8 cellular contexts compared by ENCODE assay signal in the genomic region with DNA sequence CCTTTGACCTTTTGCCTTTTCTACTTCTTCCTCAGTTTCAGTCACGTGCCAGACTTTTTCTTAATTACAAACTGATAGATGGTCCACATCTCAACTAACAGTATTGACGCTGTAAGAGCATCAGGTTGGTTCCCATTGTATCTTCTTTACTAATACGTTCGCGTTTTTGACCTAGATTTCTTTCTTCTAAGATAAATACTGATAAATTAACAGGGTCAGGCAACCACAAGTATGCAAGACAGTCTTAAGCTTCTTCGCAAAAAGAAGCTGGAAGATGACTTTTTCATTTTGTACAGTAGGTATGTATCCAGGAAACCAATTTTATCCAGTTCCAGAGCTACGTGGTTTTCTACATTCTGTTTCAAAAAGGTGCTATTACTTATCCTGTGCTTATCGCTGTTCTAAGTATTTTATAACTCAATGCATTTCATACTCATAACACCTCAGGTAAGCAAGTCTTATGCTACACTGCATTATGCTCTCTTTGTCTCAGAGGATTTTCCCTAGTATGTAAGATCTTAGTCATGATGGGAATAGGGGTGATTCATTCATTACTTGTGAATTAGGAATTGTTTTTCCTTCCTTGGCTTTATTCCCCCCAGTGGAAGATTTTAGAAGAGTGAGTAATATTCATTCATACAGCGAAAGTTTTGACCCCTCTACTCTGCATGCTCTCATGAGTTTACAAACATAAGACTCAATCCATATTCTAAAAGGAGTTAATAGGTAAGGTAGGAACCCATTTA. TPM values are rescaled to one million over a fixed set of nuclear protein-coding genes. Genes with fewer than 3 reads are reported as not detected.
DNase-seq lines count a peak whose midpoint lies in the region; ATAC-seq lines count a peak whose summit lies in the region.

No MANE protein-coding gene starts in this region.

- ATAC-seq in HG03378 (IDR thresholded peaks at IDR 0.05; ENCODE audit: unreplicated experiment) (peak; percentile 5), GM18517 (IDR thresholded peaks at IDR 0.05; ENCODE audit: unreplicated experiment) (no peak)

- no peak overlapping the region for H3K27ac ChIP-seq in thymus (ENCODE audit: low read depth)

- WGBS in thymus, result 63% methylated on average over 9 of the region's 9 CpGs

- no peaks in the 10 kb centered on the region for H3K36me3 ChIP-seq in thymus (ENCODE audit: control insufficient read depth, insufficient read depth)

- H3K4me1 ChIP-seq in thymus (ENCODE audit: control insufficient read depth, insufficient read depth, low read length), result no peaks in the 10 kb centered on the region

- peak overlapping the region; percentile 79 for H3K4me3 ChIP-seq in thymus (ENCODE audit: low read length)

- no peaks in the 10 kb centered on the region for H3K9me3 ChIP-seq in thymus (ENCODE audit: control insufficient read depth)

- DNase-seq in AG08395 (ENCODE audit: low spot score), result peak; percentile 67
- DNase-seq in amniotic stem cell (lab: John Stamatoyannopoulos, UW), result peak; percentile 68
- DNase-seq in kidney tubule cell (ENCODE audit: low spot score), result peak; percentile 91
- no peak for DNase-seq in NCI-H1092 treated with DMSO at 0.1 percent for 48 hours (lab: John Stamatoyannopoulos, UW)
- DNase-seq in DMS 273 (lab: John Stamatoyannopoulos, UW; ENCODE audit: unreplicated experiment), result no peak

- no peaks in the 10 kb centered on the region for H3K27me3 ChIP-seq in thymus (ENCODE audit: control insufficient read depth, insufficient read depth)

RNA-seq across cellular contexts. Expression of a gene that starts 1.0 kb away (rescaled TPM):
- 7.8 TPM for polyA plus RNA-seq in thymus

RNA-seq across cellular contexts. Expression of a gene that starts 1.0 kb away (rescaled TPM):
- polyA plus RNA-seq in thymus, result 8.7 TPM

RNA-seq across cellular contexts. Expression of a gene that starts 15.3 kb away (rescaled TPM):
- 25.4 TPM for polyA plus RNA-seq in thymus

Comparison
In these comparisons a context has a peak if more than half of its experiments do, and no peak if none do; other contexts are left out.
1. DNase-seq: peak in AG08395 (single experiment), amniotic stem cell (single experiment) and kidney tubule cell (single experiment); none in NCI-H1092 treated with DMSO at 0.1 percent for 48 hours (single experiment) and DMS 273 (single experiment).